18 cellular contexts compared by ENCODE assay signal in the genomic region with DNA sequence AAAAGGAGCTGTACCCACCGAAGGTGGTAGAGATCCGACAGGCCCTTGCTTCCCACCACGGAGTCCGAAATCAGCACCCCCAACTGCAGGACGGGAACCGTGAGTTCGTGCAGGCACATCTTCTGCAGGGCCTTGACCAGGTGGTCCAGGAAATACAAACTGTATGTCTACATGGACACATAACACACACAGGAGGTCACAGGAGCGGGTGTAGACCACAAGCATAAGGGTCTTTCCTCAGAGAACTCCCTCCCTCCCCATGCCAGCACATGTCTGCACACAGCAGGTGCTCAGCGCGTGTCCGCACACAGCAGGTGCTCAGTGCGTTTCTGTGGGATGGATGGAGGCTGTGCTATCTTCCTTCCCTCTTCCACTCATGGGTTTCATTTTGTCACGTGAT.
DNase-seq lines count a peak whose midpoint lies in the region; ATAC-seq, FAIRE-seq and TF ChIP-seq lines count a peak whose summit lies in the region.
"Had no signal": no experiment of that assay in that cellular context is flagged by ENCODE, and none has a peak within 500 bp of the region (broad histone marks: within the 10 kb centered on the region; RNA-seq: fewer than 3 reads in every experiment).

No MANE protein-coding gene starts in this region.

- no peak overlapping the region for H3K4me3 ChIP-seq in right lobe of liver
- no peak overlapping the region for H3K4me3 ChIP-seq in HepG2 (replicated peaks in 1 of 3; ENCODE audit: insufficient read depth in 1 of 3, low read depth in 2 of 3, low read length in 3 of 3)
- no peak overlapping the region for H3K4me3 ChIP-seq in spleen
- H3K4me3 ChIP-seq: BLaER1 treated with 17β-estradiol and CSF1 and Interleukin-3, amounts not matched to agents 10 nM and 100 nM had no signal

- no peaks in the 10 kb centered on the region for H3K79me2 ChIP-seq in HepG2 (ENCODE audit: insufficient read depth, low read length)

- intact Hi-C loops in right lobe of liver (cut with DNase I) (no loop called here), HepG2 (cut with micrococcal nuclease; ENCODE audit: unreplicated experiment) (no loop called here), spleen (cut with DNase I; ENCODE audit: low total_unique reads) (no loop called here)

- no TSS peak for BruUV-seq in HepG2 (replicated peaks; lab: Mats Ljungman, UMichigan)

- CTCF ChIA-PET in HepG2 (lab: Yijun Ruan, JAX; ENCODE audit: low intra/inter-chr PET ratio, low total read pairs): no interaction called here

- H3K4me1 ChIP-seq in right lobe of liver (no peaks in the 10 kb centered on the region), HepG2 (ENCODE audit: insufficient read depth, low read length) (no peaks in the 10 kb centered on the region), spleen (no peaks in the 10 kb centered on the region)

- no peak overlapping the region for H3K4me2 ChIP-seq in HepG2 (ENCODE audit: low read depth, low read length)

- no peaks in the 10 kb centered on the region for H3K27me3 ChIP-seq in right lobe of liver
- peaks cover 8 to 34% of the 10 kb centered on the region in 2 experiments; a peak in 4 of 5 replicates for H3K27me3 ChIP-seq in HepG2 (ENCODE audit: control insufficient read depth in 1 of 2, insufficient read depth in 2 of 2, low read length in 2 of 2)
- H3K27me3 ChIP-seq in spleen (replicated peaks in 1 of 7): peaks cover 0 to 76% (median 9%) of the 10 kb centered on the region in 7 donors

- POLR2A ChIA-PET in HepG2 (lab: Yijun Ruan, JAX): no interaction called here

- TF ChIP-seq POLR2A in right lobe of liver (IDR thresholded peaks at IDR 0.05) (no peak), HepG2 (IDR thresholded peaks at IDR 0.05; ENCODE audit: insufficient read depth in 1 of 2, low read depth in 2 of 2, low read length in 2 of 2) (no peak), spleen (IDR thresholded peaks at IDR 0.05) (no peak)

- no peak overlapping the region for H3K27ac ChIP-seq in right lobe of liver
- H3K27ac ChIP-seq in HepG2 (ENCODE audit: extremely low read length, insufficient read depth, low read length): no peak overlapping the region
- H3K27ac ChIP-seq in spleen: no peak overlapping the region
- H3K27ac ChIP-seq: BLaER1 treated with 17β-estradiol and CSF1 and Interleukin-3, amounts not matched to agents 10 nM and 100 nM had no signal

- H3K9me3 ChIP-seq in right lobe of liver (no peaks in the 10 kb centered on the region), HepG2 (ENCODE audit: low read length) (no peaks in the 10 kb centered on the region), spleen (peaks cover 0 to 26% (median 7%) of the 10 kb centered on the region in 8 donors)

- TF ChIP-seq RAD21 in HepG2 (CRISPR knock-in tag; IDR thresholded peaks at IDR 0.05): no peak

- no peak for TF ChIP-seq EP300 in HepG2 (IDR thresholded peaks at IDR 0.05; ENCODE audit: low read depth in 2 of 2, low read length in 2 of 2)
- no peak for TF ChIP-seq EP300 in HepG2 (CRISPR knock-in tag; IDR thresholded peaks at IDR 0.05; ENCODE audit: borderline replicate concordance)

- no peaks in the 10 kb centered on the region for H3K36me3 ChIP-seq in right lobe of liver
- H3K36me3 ChIP-seq in HepG2 (replicated peaks in 1 of 2; ENCODE audit: control insufficient read depth in 1 of 2, insufficient read depth in 2 of 2, low read length in 2 of 2): no peaks in the 10 kb centered on the region
- H3K36me3 ChIP-seq in spleen: no peaks in the 10 kb centered on the region
- H3K36me3 ChIP-seq: BLaER1 treated with 17β-estradiol and CSF1 and Interleukin-3, amounts not matched to agents 10 nM and 100 nM had no signal

- no peak for FAIRE-seq in HepG2 (lab: Jason Lieb, UNC)
- FAIRE-seq: GM12891, H54 had no signal

- DNase-seq in right lobe of liver (peak in 2 of 3 donors; percentile 7 to 18), HepG2 (ENCODE audit: low spot score) (no peak), islet precursor cell (peak; percentile 38), spleen (peak; percentile 21), inferior parietal cortex (ENCODE audit: extremely low spot score) (no peak)
- DNase-seq in activated CD4-positive, CD25-positive, alpha-beta regulatory T cell treated with anti-CD3 and anti-CD28 coated beads, Interleukin-2, amount 50 U/mL, for 72 hours: no peak
- DNase-seq: CD8-positive, alpha-beta T cell; DMS53; EL; KBM-7; NCI-H1105; NCI-H510A treated with DMSO at 0.1 percent for 48 hours; NCI-H774; SHP77 had no signal

- H4K20me1 ChIP-seq in HepG2 (ENCODE audit: insufficient read depth, low read length): no peaks in the 10 kb centered on the region; the same call in 1 of the 2 replicates

- H2AFZ ChIP-seq in HepG2 (ENCODE audit: low read length): no peak overlapping the region

- no peak overlapping the region for H3K9ac ChIP-seq in HepG2 (ENCODE audit: insufficient read depth, low read depth, low read length)
- H3K9ac ChIP-seq: BLaER1 treated with 17β-estradiol and CSF1 and Interleukin-3, amounts not matched to agents 10 nM and 100 nM had no signal

- no peak for ATAC-seq in right lobe of liver
- ATAC-seq in HepG2: no peak
- ATAC-seq in GM21360 (IDR thresholded peaks at IDR 0.05; ENCODE audit: unreplicated experiment): no peak
- ATAC-seq: CD8-positive, alpha-beta T cell had no signal

- no peak for TF ChIP-seq CTCF in right lobe of liver (IDR thresholded peaks at IDR 0.05)
- TF ChIP-seq CTCF in HepG2 (CRISPR knock-in tag; IDR thresholded peaks at IDR 0.05): no peak
- no peak for TF ChIP-seq CTCF in spleen (IDR thresholded peaks at IDR 0.05 in 8 of 11, conservative IDR thresholded peaks at IDR 0.05 in 3 of 11)

- WGBS in right lobe of liver (ENCODE audit: insufficient coverage, low coverage, low lambda C conversion rate, missing lambda C conversion rate): 86% methylated on average over 8 of the region's 13 CpGs
- 64% methylated on average over 12 of the region's 13 CpGs for WGBS in HepG2 (ENCODE audit: low lambda C conversion rate)
- 81 to 89% (median 87%) methylated on average over 13 of the region's 13 CpGs for WGBS in spleen, 5 donors

- in situ Hi-C loops in HepG2 (cut with HindIII; ENCODE audit: extremely low pct_ligation_motif_present, low pct_unique_long_range_greater_than_20kb): no loop called here

TF ChIP-seq in HepG2, 621 proteins besides CTCF, POLR2A, EP300 and RAD21 (continues in another document):
- TF ChIP-seq MAFG (CRISPR knock-in tag; IDR thresholded peaks at IDR 0.05): no peak
- TF ChIP-seq, protein P1, sequence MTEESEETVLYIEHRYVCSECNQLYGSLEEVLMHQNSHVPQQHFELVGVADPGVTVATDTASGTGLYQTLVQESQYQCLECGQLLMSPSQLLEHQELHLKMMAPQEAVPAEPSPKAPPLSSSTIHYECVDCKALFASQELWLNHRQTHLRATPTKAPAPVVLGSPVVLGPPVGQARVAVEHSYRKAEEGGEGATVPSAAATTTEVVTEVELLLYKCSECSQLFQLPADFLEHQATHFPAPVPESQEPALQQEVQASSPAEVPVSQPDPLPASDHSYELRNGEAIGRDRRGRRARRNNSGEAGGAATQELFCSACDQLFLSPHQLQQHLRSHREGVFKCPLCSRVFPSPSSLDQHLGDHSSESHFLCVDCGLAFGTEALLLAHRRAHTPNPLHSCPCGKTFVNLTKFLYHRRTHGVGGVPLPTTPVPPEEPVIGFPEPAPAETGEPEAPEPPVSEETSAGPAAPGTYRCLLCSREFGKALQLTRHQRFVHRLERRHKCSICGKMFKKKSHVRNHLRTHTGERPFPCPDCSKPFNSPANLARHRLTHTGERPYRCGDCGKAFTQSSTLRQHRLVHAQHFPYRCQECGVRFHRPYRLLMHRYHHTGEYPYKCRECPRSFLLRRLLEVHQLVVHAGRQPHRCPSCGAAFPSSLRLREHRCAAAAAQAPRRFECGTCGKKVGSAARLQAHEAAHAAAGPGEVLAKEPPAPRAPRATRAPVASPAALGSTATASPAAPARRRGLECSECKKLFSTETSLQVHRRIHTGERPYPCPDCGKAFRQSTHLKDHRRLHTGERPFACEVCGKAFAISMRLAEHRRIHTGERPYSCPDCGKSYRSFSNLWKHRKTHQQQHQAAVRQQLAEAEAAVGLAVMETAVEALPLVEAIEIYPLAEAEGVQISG (CRISPR knock-in tag; IDR thresholded peaks at IDR 0.05): no peak
- TF ChIP-seq, protein P2, sequence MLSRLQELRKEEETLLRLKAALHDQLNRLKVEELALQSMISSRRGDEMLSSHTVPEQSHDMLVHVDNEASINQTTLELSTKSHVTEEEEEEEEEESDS (CRISPR knock-in tag; IDR thresholded peaks at IDR 0.05; ENCODE audit: borderline replicate concordance): no peak
- no peak for TF ChIP-seq THAP8 (CRISPR knock-in tag; IDR thresholded peaks at IDR 0.05; ENCODE audit: borderline replicate concordance)
- no peak for TF ChIP-seq KLF6 (CRISPR knock-in tag; IDR thresholded peaks at IDR 0.05)
- no peak for TF ChIP-seq NFE2L1 (CRISPR knock-in tag; IDR thresholded peaks at IDR 0.05; ENCODE audit: borderline replicate concordance)
- TF ChIP-seq ZFP41 (CRISPR knock-in tag; IDR thresholded peaks at IDR 0.05; ENCODE audit: borderline replicate concordance): no peak
- no peak for TF ChIP-seq ARHGAP35 (CRISPR knock-in tag; IDR thresholded peaks at IDR 0.05; ENCODE audit: borderline replicate concordance)
- TF ChIP-seq ZNF660 (CRISPR knock-in tag; IDR thresholded peaks at IDR 0.05; ENCODE audit: borderline replicate concordance, low read depth): no peak
- TF ChIP-seq PITX1 (CRISPR knock-in tag; IDR thresholded peaks at IDR 0.05): no peak
- no peak for TF ChIP-seq MATR3 (CRISPR knock-in tag; IDR thresholded peaks at IDR 0.05)
- no peak for TF ChIP-seq HMGA1 (CRISPR knock-in tag; conservative IDR thresholded peaks at IDR 0.05)

Comparison
In these comparisons a context has a peak if more than half of its experiments do, and no peak if none do; other contexts are left out.
1. DNase-seq: peak in right lobe of liver (2 of 3), islet precursor cell (single experiment) and spleen (single experiment); none in HepG2 (single experiment), inferior parietal cortex (single experiment) and activated CD4-positive, CD25-positive, alpha-beta regulatory T cell treated with anti-CD3 and anti-CD28 coated beads, Interleukin-2, amount 50 U/mL, for 72 hours (single experiment).